In genomic region chr20:62141043-62141396, GRCh38 we compare ENCODE assay signal across 11 cellular contexts. TPM values are rescaled to one million over a fixed set of nuclear protein-coding genes. Genes with fewer than 3 reads are reported as not detected.
DNase-seq lines count a peak whose midpoint lies in the region; ATAC-seq, FAIRE-seq and TF ChIP-seq lines count a peak whose summit lies in the region.
"Had no signal": no experiment of that assay in that cellular context is flagged by ENCODE, and none has a peak within 500 bp of the region (broad histone marks: within the 10 kb centered on the region; RNA-seq: fewer than 3 reads in every experiment).

No MANE protein-coding gene starts in this region.

- H3K9me1 ChIP-seq in K562 (ENCODE audit: control insufficient read depth, insufficient read depth, low read length), result no peaks in the 10 kb centered on the region

- intact Hi-C loops in HCT116 (cut with micrococcal nuclease) (no loop called here), K562 (cut with micrococcal nuclease) (loop anchor here (5.0 to 10.0 kb wide), 4 partner anchors 74 to 244 kb away; partner anchors contain the start of genes RPS21 and TAF4)

- no peak for FAIRE-seq in K562 (lab: Jason Lieb, UNC)

- TF ChIP-seq CTCF in 22Rv1 (IDR thresholded peaks at IDR 0.05) (no peak), HCT116 (IDR thresholded peaks at IDR 0.05 in 2 of 3, conservative IDR thresholded peaks at IDR 0.05 in 1 of 3; ENCODE audit: borderline replicate concordance in 1 of 3, insufficient read depth in 1 of 3, low read depth in 2 of 3, low read length in 2 of 3) (no peak), K562 (IDR thresholded peaks at IDR 0.05 in 2 of 3, conservative IDR thresholded peaks at IDR 0.05 in 1 of 3; ENCODE audit: insufficient read depth in 2 of 3, low read depth in 1 of 3, low read length in 3 of 3) (no peak)

- TF ChIP-seq POLR2A in HCT116 (IDR thresholded peaks at IDR 0.05; ENCODE audit: borderline replicate concordance, extremely low read depth, insufficient read depth, insufficient read length) (no peak), K562 (conservative IDR thresholded peaks at IDR 0.05) (no peak)

- H2AFZ ChIP-seq in HCT116 (ENCODE audit: low read depth, low read length, poor library complexity, severe bottlenecking) (no peak overlapping the region), K562 (ENCODE audit: low read depth, low read length) (no peak overlapping the region)

- no peaks in the 10 kb centered on the region for H3K27me3 ChIP-seq in HCT116 (ENCODE audit: insufficient read depth, low read length)
- no peaks in the 10 kb centered on the region for H3K27me3 ChIP-seq in K562 (ENCODE audit: control insufficient read depth in 2 of 2, insufficient read depth in 2 of 2, low read length in 2 of 2)
- no peaks in the 10 kb centered on the region for H3K27me3 ChIP-seq in muscle layer of colon (ENCODE audit: control insufficient read depth in 1 of 2, insufficient read depth in 2 of 2, low read length in 2 of 2)
- H3K27me3 ChIP-seq: ascending aorta, SJCRH30 had no signal

- no peaks in the 10 kb centered on the region for H3K9me2 ChIP-seq in HCT116 (ENCODE audit: insufficient read depth)

- CTCF ChIA-PET in HCT116 (lab: Charles Lee) (interaction anchor here (1.4 to 1.7 kb wide), 2 partner anchors 15 to 130 kb away, joined by 4 to 5 read pairs; no protein-coding TSS in a partner anchor), K562 (lab: Yijun Ruan, JAX; ENCODE audit: low intra/inter-chr PET ratio) (interaction anchor here (0.6 kb wide), 1 partner anchor 78 kb away, joined by 3 read pairs; no protein-coding TSS in a partner anchor)

- peak overlapping the region; percentile 89 for H3K27ac ChIP-seq in 22Rv1
- H3K27ac ChIP-seq in HCT116 (ENCODE audit: low read depth, low read length), result no peak overlapping the region
- no peak overlapping the region for H3K27ac ChIP-seq in K562 (ENCODE audit: extremely low read depth, low read depth, low read length)
- no peak overlapping the region for H3K27ac ChIP-seq in muscle layer of colon (ENCODE audit: low read depth, low read length)
- no peak overlapping the region for H3K27ac ChIP-seq in caudate nucleus (ENCODE audit: low read depth, low read length)
- H3K27ac ChIP-seq: SJCRH30 had no signal

- no peak for ATAC-seq in HCT116
- no peak for ATAC-seq in K562

- H3K79me2 ChIP-seq in HCT116 (ENCODE audit: insufficient read depth, low read length) (peaks cover 76% of the 10 kb centered on the region), K562 (ENCODE audit: control insufficient read depth, insufficient read depth, low read length) (peaks cover 68% of the 10 kb centered on the region)

- H3K9ac ChIP-seq in HCT116 (ENCODE audit: low read length) (no peak overlapping the region), K562 (ENCODE audit: insufficient read depth in 1 of 2, low read depth in 2 of 2, low read length in 2 of 2) (peak overlapping the region in 1 of 2 experiments; percentile 49; a peak in 1 of 4 replicates), muscle layer of colon (ENCODE audit: low read length) (peak overlapping the region; percentile 54)

- peak overlapping the region; percentile 90 for H3K4me2 ChIP-seq in HCT116 (ENCODE audit: low read length)
- H3K4me2 ChIP-seq in K562 (ENCODE audit: insufficient read depth, low read length), result peak overlapping the region; percentile 80

- POLR2A ChIA-PET in HCT116 (lab: Charles Lee) (no interaction called here), K562 (lab: Yijun Ruan, JAX) (interaction anchor here (0.6 to 2.3 kb wide), 7 partner anchors 8 to 138 kb away, joined by 3 to 10 read pairs (median 4); partner anchors contain the start of gene LSM14B)

- TF ChIP-seq RAD21 in HCT116 (IDR thresholded peaks at IDR 0.05; ENCODE audit: low read depth) (no peak), K562 (CRISPR knock-in tag; conservative IDR thresholded peaks at IDR 0.05 in 1 of 2, IDR thresholded peaks at IDR 0.05 in 1 of 2) (no peak)

- H3K9me3 ChIP-seq in HCT116 (ENCODE audit: control insufficient read depth in 1 of 2, insufficient read depth in 1 of 2, low read depth in 1 of 2, low read length in 2 of 2) (no peaks in the 10 kb centered on the region), K562 (replicated peaks; ENCODE audit: control insufficient read depth, insufficient read depth, low read depth, low read length) (no peaks in the 10 kb centered on the region), muscle layer of colon (ENCODE audit: low read length) (no peaks in the 10 kb centered on the region)
- H3K9me3 ChIP-seq: ascending aorta, SJCRH30 had no signal

- RAD21 ChIA-PET in HCT116 (lab: Charles Lee; ENCODE audit: low non-redundant PET in 1 of 2, low total read pairs in 2 of 2, uncharacterized antibody in 2 of 2, unreplicated experiment in 2 of 2), result no interaction called here

- BruUV-seq in HCT116 (replicated peaks; lab: Mats Ljungman, UMichigan) (no TSS peak), K562 (replicated peaks; lab: Mats Ljungman, UMichigan) (no TSS peak)

- H3K36me3 ChIP-seq in HCT116 (ENCODE audit: control insufficient read depth in 1 of 2, insufficient read depth in 2 of 2, low read length in 2 of 2) (peaks cover 32 to 61% of the 10 kb centered on the region in 2 experiments), K562 (ENCODE audit: control insufficient read depth, insufficient read depth, low read length) (peaks cover 78% of the 10 kb centered on the region), muscle layer of colon (ENCODE audit: insufficient read depth, low read length) (peaks cover 40% of the 10 kb centered on the region)

- in situ Hi-C loops in K562 (cut with MboI), result no loop called here

- 88% methylated on average over 7 of the region's 7 CpGs for WGBS in K562 (ENCODE audit: insufficient coverage, low coverage, missing lambda C conversion rate)

- DNase-seq in HCT116 (ENCODE audit: low read depth, low spot score) (no peak), K562 (ENCODE audit: extremely low read depth in 1 of 4, low spot score in 3 of 4) (no peak), NCI-H526 (lab: John Stamatoyannopoulos, UW) (no peak), NCI-H748 treated with DMSO at 0.1 percent for 48 hours (lab: John Stamatoyannopoulos, UW) (no peak), NCI-H226 (no peak), caudate nucleus (lab: John Stamatoyannopoulos, UW) (no peak)
- DNase-seq: DMS79 had no signal

- H3K4me1 ChIP-seq in HCT116 (ENCODE audit: control insufficient read depth in 1 of 2, insufficient read depth in 2 of 2, low read length in 2 of 2) (peaks cover 13 to 23% of the 10 kb centered on the region in 2 experiments), K562 (replicated peaks in 1 of 2; ENCODE audit: control insufficient read depth in 2 of 2, insufficient read depth in 2 of 2, low read length in 2 of 2) (peaks cover 26 to 34% of the 10 kb centered on the region in 2 experiments; a peak in 4 of 5 replicates), muscle layer of colon (ENCODE audit: insufficient read depth, low read length) (peaks cover 31% of the 10 kb centered on the region)

- TF ChIP-seq EP300 in K562 (IDR thresholded peaks at IDR 0.05; ENCODE audit: low read length), result no peak

- H4K20me1 ChIP-seq in HCT116 (ENCODE audit: insufficient read depth) (peaks cover 36% of the 10 kb centered on the region; the same call in 1 of the 2 replicates), K562 (replicated peaks; ENCODE audit: control insufficient read depth, insufficient read depth, low read length) (peaks cover 45% of the 10 kb centered on the region)

- H3K4me3 ChIP-seq in HCT116 (replicated peaks in 1 of 2; ENCODE audit: low read depth in 1 of 2, low read length in 2 of 2) (0 out of 4 replicates have a peak overlapping the region, but pooled peaks of 1 of the 2 experiments have one; percentile 87), K562 (no peak overlapping the region), muscle layer of colon (ENCODE audit: low read depth in 1 of 2, low read length in 2 of 2) (peak overlapping the region in 1 of 2 donors; percentile 68)

RNA-seq across cellular contexts. Expression of gene PSMA7, which starts 2.2 kb away (rescaled TPM):
- total RNA-seq in HCT116 (2021; ENCODE audit: unreplicated experiment), result 364 TPM
- polyA plus RNA-seq in HCT116 (2012), result 399 and 428 TPM in 2 replicates
- total RNA-seq in K562 (2011; cell fraction: chromatin; rRNA removed; ENCODE audit: low replicate concordance), result 103 and 137 TPM in 2 replicates
- total RNA-seq in K562 (2011; cell fraction: nucleolus; rRNA removed), result 121 and 134 TPM in 2 replicates
- total RNA-seq in K562 (2011; cell fraction: nucleoplasm; rRNA removed), result 107 and 114 TPM in 2 replicates
- 490 and 510 TPM in 2 replicates for total RNA-seq in K562 (2014; rRNA removed)
- total RNA-seq in K562 (2014; rRNA removed; fragmentation: Illumina TruSeq; extraction: Trizol), result 263 and 283 TPM in 2 replicates
- 289 and 308 TPM in 2 replicates for total RNA-seq in K562 (2015; rRNA removed; fragmentation: Illumina TruSeq; extraction: Trizol)
- 413 and 431 TPM in 2 replicates for total RNA-seq in K562 (2021)
- polyA plus RNA-seq in K562 (2011; rRNA removed), result 404 and 422 TPM in 2 replicates
- polyA plus RNA-seq in K562 (2011; cell fraction: cytosol; rRNA removed), result 449 and 653 TPM in 2 replicates
- 316 and 321 TPM in 2 replicates for polyA plus RNA-seq in K562 (2011; cell fraction: nucleus; rRNA removed)
- 293 and 411 TPM in 2 replicates for polyA plus RNA-seq in K562 (2012)
- polyA plus RNA-seq in K562 (2014; fragmentation: Illumina TruSeq; extraction: Trizol), result 257 and 356 TPM in 2 replicates
- polyA plus RNA-seq in K562 (2014; fragmentation: Nextera tagmentation; extraction: Ambion mirVana), result 100 to 1,000 TPM; 303 to 393 TPM
- polyA plus RNA-seq in K562 (2014; rRNA removed), result 472 and 507 TPM in 2 replicates
- 166 and 211 TPM in 2 replicates for polyA minus RNA-seq in K562 (2011; rRNA and poly(A)+ RNA removed)
- 85.6 and 105 TPM in 2 replicates for polyA minus RNA-seq in K562 (2011; cell fraction: cytosol; rRNA and poly(A)+ RNA removed)
- 46.9 and 66.2 TPM in 2 replicates for polyA minus RNA-seq in K562 (2011; cell fraction: nucleus; rRNA and poly(A)+ RNA removed)

RNA-seq across cellular contexts. Expression of gene SS18L1, which starts 2.5 kb away (rescaled TPM):
- total RNA-seq in HCT116 (2021; ENCODE audit: unreplicated experiment), result 28.1 TPM
- polyA plus RNA-seq in HCT116 (2012), result 16.7 and 20.6 TPM in 2 replicates
- total RNA-seq in K562 (2011; cell fraction: chromatin; rRNA removed; ENCODE audit: low replicate concordance), result 73.1 and 90.7 TPM in 2 replicates
- total RNA-seq in K562 (2011; cell fraction: nucleolus; rRNA removed), result 42.7 and 52.5 TPM in 2 replicates
- total RNA-seq in K562 (2011; cell fraction: nucleoplasm; rRNA removed), result 50.7 and 61.9 TPM in 2 replicates
- 17.5 and 22.4 TPM in 2 replicates for total RNA-seq in K562 (2014; rRNA removed)
- total RNA-seq in K562 (2014; rRNA removed; fragmentation: Illumina TruSeq; extraction: Trizol), result 10.8 and 12.8 TPM in 2 replicates
- 15.1 and 15.2 TPM in 2 replicates for total RNA-seq in K562 (2015; rRNA removed; fragmentation: Illumina TruSeq; extraction: Trizol)
- 21.1 and 21.3 TPM in 2 replicates for total RNA-seq in K562 (2021)
- 19.6 and 22.3 TPM in 2 replicates for polyA plus RNA-seq in K562 (2011; rRNA removed)
- polyA plus RNA-seq in K562 (2011; cell fraction: cytosol; rRNA removed), result 20.5 and 44.1 TPM in 2 replicates
- polyA plus RNA-seq in K562 (2011; cell fraction: nucleus; rRNA removed), result 37.1 and 62.5 TPM in 2 replicates
- polyA plus RNA-seq in K562 (2012), result 15.5 and 18.1 TPM in 2 replicates
- 14.9 and 15.3 TPM in 2 replicates for polyA plus RNA-seq in K562 (2014; fragmentation: Illumina TruSeq; extraction: Trizol)
- polyA plus RNA-seq in K562 (2014; fragmentation: Nextera tagmentation; extraction: Ambion mirVana), result 1 to 10 TPM; 2.7 to 3.0 TPM
- polyA plus RNA-seq in K562 (2014; rRNA removed), result 28.3 and 32.6 TPM in 2 replicates
- polyA minus RNA-seq in K562 (2011; rRNA and poly(A)+ RNA removed), result 7.9 and 11.9 TPM in 2 replicates
- polyA minus RNA-seq in K562 (2011; cell fraction: cytosol; rRNA and poly(A)+ RNA removed), result 13.6 and 15.9 TPM in 2 replicates
- 21.1 and 22.5 TPM in 2 replicates for polyA minus RNA-seq in K562 (2011; cell fraction: nucleus; rRNA and poly(A)+ RNA removed)

RNA-seq across cellular contexts. Expression of gene LSM14B, which starts 18.7 kb away (rescaled TPM):
- total RNA-seq in HCT116 (2021; ENCODE audit: unreplicated experiment), result 51.3 TPM
- 37.7 and 38.4 TPM in 2 replicates for polyA plus RNA-seq in HCT116 (2012)
- total RNA-seq in K562 (2011; cell fraction: chromatin; rRNA removed; ENCODE audit: low replicate concordance), result 47.0 and 71.4 TPM in 2 replicates
- total RNA-seq in K562 (2011; cell fraction: nucleolus; rRNA removed), result 35.4 and 42.2 TPM in 2 replicates
- 57.3 and 73.7 TPM in 2 replicates for total RNA-seq in K562 (2011; cell fraction: nucleoplasm; rRNA removed)
- total RNA-seq in K562 (2014; rRNA removed), result 20.2 and 24.8 TPM in 2 replicates
- total RNA-seq in K562 (2014; rRNA removed; fragmentation: Illumina TruSeq; extraction: Trizol), result 12.8 and 13.1 TPM in 2 replicates
- 21.2 and 21.8 TPM in 2 replicates for total RNA-seq in K562 (2015; rRNA removed; fragmentation: Illumina TruSeq; extraction: Trizol)
- 32.7 and 36.0 TPM in 2 replicates for total RNA-seq in K562 (2021)
- polyA plus RNA-seq in K562 (2011; rRNA removed), result 22.6 and 25.8 TPM in 2 replicates
- 19.5 and 43.4 TPM in 2 replicates for polyA plus RNA-seq in K562 (2011; cell fraction: cytosol; rRNA removed)
- 40.4 and 59.2 TPM in 2 replicates for polyA plus RNA-seq in K562 (2011; cell fraction: nucleus; rRNA removed)
- polyA plus RNA-seq in K562 (2012), result 25.9 and 36.4 TPM in 2 replicates
- 19.5 and 25.0 TPM in 2 replicates for polyA plus RNA-seq in K562 (2014; fragmentation: Illumina TruSeq; extraction: Trizol)
- under 1 TPM; 0.66 to 0.83 TPM for polyA plus RNA-seq in K562 (2014; fragmentation: Nextera tagmentation; extraction: Ambion mirVana)
- 26.5 and 27.8 TPM in 2 replicates for polyA plus RNA-seq in K562 (2014; rRNA removed)
- 16.3 and 20.9 TPM in 2 replicates for polyA minus RNA-seq in K562 (2011; rRNA and poly(A)+ RNA removed)
- 13.7 and 20.2 TPM in 2 replicates for polyA minus RNA-seq in K562 (2011; cell fraction: cytosol; rRNA and poly(A)+ RNA removed)
- polyA minus RNA-seq in K562 (2011; cell fraction: nucleus; rRNA and poly(A)+ RNA removed), result 14.7 and 21.3 TPM in 2 replicates

RNA-seq across cellular contexts. Expression of gene MTG2, which starts 41.8 kb away (rescaled TPM):
- 43.3 TPM for total RNA-seq in HCT116 (2021; ENCODE audit: unreplicated experiment)
- 24.6 and 28.4 TPM in 2 replicates for polyA plus RNA-seq in HCT116 (2012)
- total RNA-seq in K562 (2011; cell fraction: chromatin; rRNA removed; ENCODE audit: low replicate concordance), result 78.3 and 113 TPM in 2 replicates
- total RNA-seq in K562 (2011; cell fraction: nucleolus; rRNA removed), result 67.9 and 70.7 TPM in 2 replicates
- total RNA-seq in K562 (2011; cell fraction: nucleoplasm; rRNA removed), result 77.2 and 104 TPM in 2 replicates
- total RNA-seq in K562 (2014; rRNA removed), result 44.6 and 63.8 TPM in 2 replicates
- 21.5 and 21.7 TPM in 2 replicates for total RNA-seq in K562 (2014; rRNA removed; fragmentation: Illumina TruSeq; extraction: Trizol)
- 39.6 and 44.5 TPM in 2 replicates for total RNA-seq in K562 (2015; rRNA removed; fragmentation: Illumina TruSeq; extraction: Trizol)
- 65.1 and 67.5 TPM in 2 replicates for total RNA-seq in K562 (2021)
- 32.3 and 33.1 TPM in 2 replicates for polyA plus RNA-seq in K562 (2011; rRNA removed)
- polyA plus RNA-seq in K562 (2011; cell fraction: cytosol; rRNA removed), result 43.6 and 66.7 TPM in 2 replicates
- polyA plus RNA-seq in K562 (2011; cell fraction: nucleus; rRNA removed), result 27.6 and 41.4 TPM in 2 replicates
- polyA plus RNA-seq in K562 (2012), result 35.8 and 52.8 TPM in 2 replicates
- polyA plus RNA-seq in K562 (2014; fragmentation: Illumina TruSeq; extraction: Trizol), result 53.9 and 66.5 TPM in 2 replicates
- 1 to 10 TPM; 8.7 to 9.3 TPM for polyA plus RNA-seq in K562 (2014; fragmentation: Nextera tagmentation; extraction: Ambion mirVana)
- 58.9 and 67.2 TPM in 2 replicates for polyA plus RNA-seq in K562 (2014; rRNA removed)
- polyA minus RNA-seq in K562 (2011; rRNA and poly(A)+ RNA removed), result 20.0 and 26.4 TPM in 2 replicates
- polyA minus RNA-seq in K562 (2011; cell fraction: cytosol; rRNA and poly(A)+ RNA removed), result 21.5 and 30.5 TPM in 2 replicates
- 14.5 and 18.4 TPM in 2 replicates for polyA minus RNA-seq in K562 (2011; cell fraction: nucleus; rRNA and poly(A)+ RNA removed)
